In the genomic region with DNA sequence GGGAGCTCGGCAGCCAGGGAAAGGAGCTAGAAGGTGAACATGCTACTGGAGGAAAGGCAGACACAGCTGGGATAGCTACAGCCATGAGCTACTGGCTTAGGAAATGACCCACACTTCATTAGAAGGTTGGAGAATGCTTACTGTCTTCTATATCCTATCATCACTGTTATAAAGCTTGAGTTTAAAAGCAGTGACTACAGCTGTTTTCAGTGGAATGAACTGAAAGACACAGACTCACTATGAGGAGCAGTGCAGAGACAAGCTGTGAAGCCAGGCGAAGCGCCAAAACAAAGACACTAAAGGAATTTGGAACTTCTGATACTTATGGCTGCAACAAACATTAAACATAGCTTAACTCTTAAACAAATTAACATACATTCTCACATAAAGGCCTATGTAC, we compare ENCODE assay signal across 3 cellular contexts. TPM values are rescaled to one million over a fixed set of nuclear protein-coding genes. Genes with fewer than 3 reads are reported as not detected.
"Had no signal": no experiment of that assay in that cellular context is flagged by ENCODE, and none has a peak within 500 bp of the region (broad histone marks: within the 10 kb centered on the region; RNA-seq: fewer than 3 reads in every experiment).

No MANE protein-coding gene starts in this region.

RNA-seq across cellular contexts. Expression of gene GOLGA8Q, which starts 47.5 kb away (rescaled TPM):
- total RNA-seq: ascending aorta, PC-3, WTC11 had no signal
